Comparison of ENCODE assay signal across 18 cellular contexts in the genomic region with DNA sequence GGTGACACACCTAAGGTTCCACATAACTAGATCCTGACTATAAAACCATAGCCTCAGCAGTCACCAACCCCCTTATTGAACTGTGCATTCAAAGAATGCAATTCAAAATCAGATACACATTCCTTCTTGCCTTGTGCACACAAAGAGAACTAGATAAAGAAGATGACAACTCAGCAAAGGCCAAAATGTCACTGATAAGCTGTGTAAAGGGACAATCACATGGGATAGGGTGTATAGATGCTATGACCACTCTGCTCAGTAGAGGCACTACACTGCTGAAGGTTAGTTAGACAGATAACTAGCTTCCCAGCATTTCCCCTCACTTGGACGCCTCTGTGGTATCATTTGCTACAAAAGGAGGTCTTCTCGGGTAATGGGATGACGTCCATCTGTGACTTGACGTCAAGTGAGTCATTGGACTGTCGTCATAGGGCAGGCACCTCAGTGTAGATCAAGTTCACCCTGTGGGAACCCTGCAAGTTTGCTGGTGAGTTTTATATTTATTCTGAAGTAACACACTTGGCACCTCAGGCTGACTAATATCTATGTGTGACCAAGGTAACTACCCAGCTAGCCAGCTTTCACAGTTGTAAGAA.
"Had no signal": no experiment of that assay in that cellular context is flagged by ENCODE, and none has a peak within 500 bp of the region (broad histone marks: within the 10 kb centered on the region; RNA-seq: fewer than 3 reads in every experiment).

No MANE protein-coding gene starts in this region.

- H3K27ac Mint-ChIP-seq: activated CD8-positive, alpha-beta memory T cell treated with anti-CD3 and anti-CD28 coated beads, Interleukin-2, amount 10 ng/mL, durations not matched to agents 7 days and 5 days; activated naive CD8-positive, alpha-beta T cell treated with anti-CD3 and anti-CD28 coated beads, Interleukin-2, amount 10 ng/mL, durations not matched to agents 7 days and 5 days; natural killer cell; stimulated activated naive B cell treated with anti-CD40 and anti-IgM and Interleukin-4, amounts not matched to agents 10 μg/mL and 1 μg/mL and 100 μg/mL, for 72 hours had no signal

- H3K4me1 ChIP-seq: esophagus muscularis mucosa, right atrium auricular region, suprapubic skin, upper lobe of left lung had no signal

- H3K9me3 Mint-ChIP-seq: activated naive CD8-positive, alpha-beta T cell treated with anti-CD3 and anti-CD28 coated beads, Interleukin-2, amount 10 ng/mL, durations not matched to agents 7 days and 5 days; activated T-cell treated with anti-CD3 and anti-CD28 coated beads, Interleukin-2, amount 50 U/mL, for 4 hours; stimulated activated naive B cell treated with anti-CD40 and anti-IgM and Interleukin-4, amounts not matched to agents 10 μg/mL and 1 μg/mL and 100 μg/mL, for 72 hours had no signal

- DNase-seq: activated CD8-positive, alpha-beta memory T cell treated with anti-CD3 and anti-CD28 coated beads, Interleukin-2, amount 10 ng/mL, durations not matched to agents 7 days and 5 days; activated gamma-delta T cell; activated naive CD8-positive, alpha-beta T cell treated with anti-CD3 and anti-CD28 coated beads, Interleukin-2, amount 10 ng/mL, durations not matched to agents 7 days and 5 days; activated T-cell treated with anti-CD3 and anti-CD28 coated beads, Interleukin-2, amount 50 U/mL, for 4 hours; anterior cingulate cortex; dermis blood vessel endothelial cell; foreskin fibroblast; left cardiac atrium; mucosa of descending colon; natural killer cell; posterior cingulate gyrus; stimulated activated CD4-positive, alpha-beta T cell treated with anti-CD3 and anti-CD28 coated beads, Interleukin-1b, Interleukin-23, amount 100 ng/mL, for 48 hours; stimulated activated naive B cell treated with anti-CD40 and anti-IgM and Interleukin-4, amounts not matched to agents 10 μg/mL and 1 μg/mL and 100 μg/mL, for 72 hours; upper lobe of left lung had no signal

- H3K27me3 ChIP-seq: esophagus muscularis mucosa, right atrium auricular region, suprapubic skin, upper lobe of left lung had no signal

- H3K27me3 Mint-ChIP-seq: activated CD8-positive, alpha-beta memory T cell treated with anti-CD3 and anti-CD28 coated beads, Interleukin-2, amount 10 ng/mL, durations not matched to agents 7 days and 5 days; activated naive CD8-positive, alpha-beta T cell treated with anti-CD3 and anti-CD28 coated beads, Interleukin-2, amount 10 ng/mL, durations not matched to agents 7 days and 5 days had no signal

- H3K36me3 ChIP-seq: esophagus muscularis mucosa, right atrium auricular region, suprapubic skin, upper lobe of left lung had no signal

- ATAC-seq: activated CD4-positive, CD25-positive, alpha-beta regulatory T cell treated with anti-CD3 and anti-CD28 coated beads, Interleukin-2, amount 50 U/mL, for 24 hours; activated CD8-positive, alpha-beta memory T cell treated with anti-CD3 and anti-CD28 coated beads, Interleukin-2, amount 10 ng/mL, durations not matched to agents 7 days and 5 days; activated T-cell treated with anti-CD3 and anti-CD28 coated beads, Interleukin-2, amount 50 U/mL, for 4 hours; left cardiac atrium; mucosa of descending colon; natural killer cell; stimulated activated naive B cell treated with anti-CD40 and anti-IgM and Interleukin-4, amounts not matched to agents 10 μg/mL and 1 μg/mL and 100 μg/mL, for 72 hours had no signal

- H3K36me3 Mint-ChIP-seq: activated CD8-positive, alpha-beta memory T cell treated with anti-CD3 and anti-CD28 coated beads, Interleukin-2, amount 10 ng/mL, durations not matched to agents 7 days and 5 days; activated naive CD8-positive, alpha-beta T cell treated with anti-CD3 and anti-CD28 coated beads, Interleukin-2, amount 10 ng/mL, durations not matched to agents 7 days and 5 days; natural killer cell; stimulated activated naive B cell treated with anti-CD40 and anti-IgM and Interleukin-4, amounts not matched to agents 10 μg/mL and 1 μg/mL and 100 μg/mL, for 72 hours had no signal

- H3K4me3 ChIP-seq: esophagus muscularis mucosa, mucosa of descending colon, right atrium auricular region, suprapubic skin, upper lobe of left lung had no signal

- H3K4me3 Mint-ChIP-seq: activated CD8-positive, alpha-beta memory T cell treated with anti-CD3 and anti-CD28 coated beads, Interleukin-2, amount 10 ng/mL, durations not matched to agents 7 days and 5 days; activated naive CD8-positive, alpha-beta T cell treated with anti-CD3 and anti-CD28 coated beads, Interleukin-2, amount 10 ng/mL, durations not matched to agents 7 days and 5 days; activated T-cell treated with anti-CD3 and anti-CD28 coated beads, Interleukin-2, amount 50 U/mL, for 4 hours; natural killer cell; stimulated activated naive B cell treated with anti-CD40 and anti-IgM and Interleukin-4, amounts not matched to agents 10 μg/mL and 1 μg/mL and 100 μg/mL, for 72 hours had no signal

- H3K27ac ChIP-seq: esophagus muscularis mucosa, right atrium auricular region, suprapubic skin, upper lobe of left lung had no signal

- H3K4me1 Mint-ChIP-seq: activated CD8-positive, alpha-beta memory T cell treated with anti-CD3 and anti-CD28 coated beads, Interleukin-2, amount 10 ng/mL, durations not matched to agents 7 days and 5 days; activated naive CD8-positive, alpha-beta T cell treated with anti-CD3 and anti-CD28 coated beads, Interleukin-2, amount 10 ng/mL, durations not matched to agents 7 days and 5 days; natural killer cell; stimulated activated naive B cell treated with anti-CD40 and anti-IgM and Interleukin-4, amounts not matched to agents 10 μg/mL and 1 μg/mL and 100 μg/mL, for 72 hours had no signal

- H3K9me3 ChIP-seq: esophagus muscularis mucosa, mucosa of descending colon, right atrium auricular region, suprapubic skin, upper lobe of left lung had no signal
